Comparison of ENCODE assay signal across 16 cellular contexts in the genomic region with DNA sequence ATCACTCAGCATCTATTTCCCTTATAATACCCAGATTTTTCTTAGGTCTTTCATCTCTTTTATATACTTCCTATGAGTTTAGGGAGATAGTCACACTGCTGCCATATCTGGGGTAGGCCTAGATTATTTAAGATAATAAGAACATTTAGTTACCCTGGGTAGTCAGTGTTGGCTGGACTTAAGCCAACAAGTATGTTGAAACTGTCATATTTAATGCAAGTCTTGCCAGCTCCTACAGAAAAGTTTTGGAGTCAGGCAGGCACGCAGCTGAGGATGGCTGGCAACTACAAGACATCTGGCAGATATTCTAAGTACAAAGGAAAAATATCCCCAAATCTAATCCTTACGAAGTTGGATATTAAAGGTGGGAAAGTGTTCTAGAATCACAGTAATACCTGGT. TPM values are rescaled to one million over a fixed set of nuclear protein-coding genes. Genes with fewer than 3 reads are reported as not detected.
"Had no signal": no experiment of that assay in that cellular context is flagged by ENCODE, and none has a peak within 500 bp of the region (broad histone marks: within the 10 kb centered on the region; RNA-seq: fewer than 3 reads in every experiment).

No MANE protein-coding gene starts in this region.

- H3K4me2 ChIP-seq: neural progenitor cell had no signal

- H3K27me3 ChIP-seq: esophagus muscularis mucosa, left lung, neural progenitor cell, right atrium auricular region, tibial nerve, vagina had no signal

- H3K9me3 Mint-ChIP-seq: activated CD4-positive, alpha-beta memory T cell treated with anti-CD3 and anti-CD28 coated beads, Interleukin-2, amount 10 ng/mL, durations not matched to agents 7 days and 5 days; activated naive CD8-positive, alpha-beta T cell treated with anti-CD3 and anti-CD28 coated beads for 36 hours; stimulated activated naive CD8-positive, alpha-beta T cell treated with anti-CD3 and anti-CD28 coated beads, Interleukin-15, Interleukin-2, amounts not matched to agents 100 ng/mL and 50 ng/mL, for 24 hours had no signal

- H3K4me1 Mint-ChIP-seq: activated CD4-positive, alpha-beta memory T cell treated with anti-CD3 and anti-CD28 coated beads, Interleukin-2, amount 10 ng/mL, durations not matched to agents 7 days and 5 days; activated CD4-positive, alpha-beta T cell treated with anti-CD3 and anti-CD28 coated beads for 36 hours; activated CD8-positive, alpha-beta memory T cell treated with anti-CD3 and anti-CD28 coated beads, Interleukin-2, amount 10 ng/mL, durations not matched to agents 7 days and 5 days; activated naive CD8-positive, alpha-beta T cell treated with anti-CD3 and anti-CD28 coated beads for 36 hours; brain; naive thymus-derived CD4-positive, alpha-beta T cell had no signal

- H3K4me3 ChIP-seq: esophagus muscularis mucosa, left lung, neural progenitor cell, prostate gland, right atrium auricular region, skin epidermis, tibial nerve, vagina had no signal

- H3K4me1 ChIP-seq: left lung, neural progenitor cell, prostate gland, right atrium auricular region, tibial nerve, vagina had no signal

- H3K27ac Mint-ChIP-seq: activated CD4-positive, alpha-beta memory T cell treated with anti-CD3 and anti-CD28 coated beads, Interleukin-2, amount 10 ng/mL, durations not matched to agents 7 days and 5 days; activated CD4-positive, alpha-beta T cell treated with anti-CD3 and anti-CD28 coated beads for 36 hours; activated CD8-positive, alpha-beta memory T cell treated with anti-CD3 and anti-CD28 coated beads, Interleukin-2, amount 10 ng/mL, durations not matched to agents 7 days and 5 days; activated naive CD8-positive, alpha-beta T cell treated with anti-CD3 and anti-CD28 coated beads for 36 hours; brain; naive thymus-derived CD4-positive, alpha-beta T cell; neural progenitor cell; stimulated activated naive CD8-positive, alpha-beta T cell treated with anti-CD3 and anti-CD28 coated beads, Interleukin-15, Interleukin-2, amounts not matched to agents 100 ng/mL and 50 ng/mL, for 24 hours had no signal

- H3K4me3 Mint-ChIP-seq: activated CD4-positive, alpha-beta memory T cell treated with anti-CD3 and anti-CD28 coated beads, Interleukin-2, amount 10 ng/mL, durations not matched to agents 7 days and 5 days; activated CD4-positive, alpha-beta T cell treated with anti-CD3 and anti-CD28 coated beads for 36 hours; activated CD8-positive, alpha-beta memory T cell treated with anti-CD3 and anti-CD28 coated beads, Interleukin-2, amount 10 ng/mL, durations not matched to agents 7 days and 5 days; activated naive CD8-positive, alpha-beta T cell treated with anti-CD3 and anti-CD28 coated beads for 36 hours; brain; naive thymus-derived CD4-positive, alpha-beta T cell; neural progenitor cell; stimulated activated naive CD8-positive, alpha-beta T cell treated with anti-CD3 and anti-CD28 coated beads, Interleukin-15, Interleukin-2, amounts not matched to agents 100 ng/mL and 50 ng/mL, for 24 hours had no signal

- H3K36me3 ChIP-seq: esophagus muscularis mucosa, left lung, neural progenitor cell, prostate gland, right atrium auricular region, tibial nerve, vagina had no signal

- H3K36me3 Mint-ChIP-seq: activated CD8-positive, alpha-beta memory T cell treated with anti-CD3 and anti-CD28 coated beads, Interleukin-2, amount 10 ng/mL, durations not matched to agents 7 days and 5 days; activated naive CD8-positive, alpha-beta T cell treated with anti-CD3 and anti-CD28 coated beads for 36 hours; brain; naive thymus-derived CD4-positive, alpha-beta T cell; neural progenitor cell had no signal

- ATAC-seq: activated CD4-positive, alpha-beta T cell treated with anti-CD3 and anti-CD28 coated beads for 36 hours; activated CD8-positive, alpha-beta memory T cell treated with anti-CD3 and anti-CD28 coated beads, Interleukin-2, amount 10 ng/mL, durations not matched to agents 7 days and 5 days; left lung; naive thymus-derived CD4-positive, alpha-beta T cell had no signal

- H3K9ac ChIP-seq: neural progenitor cell had no signal

- H3K9me3 ChIP-seq: esophagus muscularis mucosa, left lung, prostate gland, right atrium auricular region, tibial nerve, vagina had no signal

- DNase-seq: activated CD4-positive, alpha-beta memory T cell treated with anti-CD3 and anti-CD28 coated beads, Interleukin-2, amount 10 ng/mL, durations not matched to agents 7 days and 5 days; activated CD4-positive, alpha-beta T cell treated with anti-CD3 and anti-CD28 coated beads for 36 hours; activated CD8-positive, alpha-beta memory T cell treated with anti-CD3 and anti-CD28 coated beads, Interleukin-2, amount 10 ng/mL, durations not matched to agents 7 days and 5 days; activated naive CD8-positive, alpha-beta T cell treated with anti-CD3 and anti-CD28 coated beads for 36 hours; effector CD4-positive, alpha-beta T cell; left lung; naive thymus-derived CD4-positive, alpha-beta T cell had no signal

- H3K27me3 Mint-ChIP-seq: activated CD4-positive, alpha-beta memory T cell treated with anti-CD3 and anti-CD28 coated beads, Interleukin-2, amount 10 ng/mL, durations not matched to agents 7 days and 5 days; activated CD8-positive, alpha-beta memory T cell treated with anti-CD3 and anti-CD28 coated beads, Interleukin-2, amount 10 ng/mL, durations not matched to agents 7 days and 5 days; activated naive CD8-positive, alpha-beta T cell treated with anti-CD3 and anti-CD28 coated beads for 36 hours; brain had no signal

- H2AFZ ChIP-seq: neural progenitor cell had no signal

- H3K27ac ChIP-seq: esophagus muscularis mucosa, left lung, neural progenitor cell, prostate gland, right atrium auricular region, skin epidermis, tibial nerve, vagina had no signal

RNA-seq across cellular contexts. Expression of a gene that starts 19.2 kb away (rescaled TPM):
- total RNA-seq: tibial nerve had no signal
- polyA plus RNA-seq: naive thymus-derived CD4-positive, alpha-beta T cell had no signal
